ENCODE assay signal across 12 cellular contexts in genomic region chr10:110392860-110393732, GRCh38.
DNase-seq lines count a peak whose midpoint lies in the region; ATAC-seq, FAIRE-seq and TF ChIP-seq lines count a peak whose summit lies in the region.
"Had no signal": no experiment of that assay in that cellular context is flagged by ENCODE, and none has a peak within 500 bp of the region (broad histone marks: within the 10 kb centered on the region; RNA-seq: fewer than 3 reads in every experiment).

No MANE protein-coding gene starts in this region.

- peaks cover 66% of the 10 kb centered on the region for H3K4me1 ChIP-seq in A549
- H3K4me1 ChIP-seq in GM23338 (ENCODE audit: insufficient read depth): peaks cover 8% of the 10 kb centered on the region
- H3K4me1 ChIP-seq in K562 (replicated peaks in 1 of 2; ENCODE audit: control insufficient read depth in 2 of 2, insufficient read depth in 2 of 2, low read length in 2 of 2): peaks cover 0 to 18% of the 10 kb centered on the region in 2 experiments; a peak in 4 of 5 replicates
- no peaks in the 10 kb centered on the region for H3K4me1 ChIP-seq in HAP-1

- H3K9me3 Mint-ChIP-seq in GM23338: no peaks in the 10 kb centered on the region
- no peaks in the 10 kb centered on the region for H3K9me3 Mint-ChIP-seq in mesothelial cell of epicardium
- H3K9me3 Mint-ChIP-seq: activated naive CD4-positive, alpha-beta T cell treated with anti-CD3 and anti-CD28 coated beads for 36 hours had no signal

- H3K36me3 Mint-ChIP-seq in GM23338 (ENCODE audit: low read depth) (no peaks in the 10 kb centered on the region; the same call in 2 of the 3 replicates), mesothelial cell of epicardium (no peaks in the 10 kb centered on the region)

- BruUV-seq in K562 (replicated peaks; lab: Mats Ljungman, UMichigan): no TSS peak

- 81% methylated on average over 17 of the region's 19 CpGs for WGBS in A549 (ENCODE audit: missing lambda C conversion rate)
- WGBS in K562 (ENCODE audit: insufficient coverage, low coverage, missing lambda C conversion rate): 29% methylated on average over 11 of the region's 19 CpGs

- FAIRE-seq in A549 (lab: Jason Lieb, UNC): no peak
- no peak for FAIRE-seq in K562 (lab: Jason Lieb, UNC)

- POLR2A ChIA-PET in A549 (lab: Yijun Ruan, JAX): no interaction called here
- POLR2A ChIA-PET in K562 (lab: Yijun Ruan, JAX): no interaction called here

- no peaks in the 10 kb centered on the region for H3K36me3 ChIP-seq in GM23338 (ENCODE audit: insufficient read depth)
- no peaks in the 10 kb centered on the region for H3K36me3 ChIP-seq in K562 (ENCODE audit: control insufficient read depth, insufficient read depth, low read length)
- H3K36me3 ChIP-seq in HAP-1 (replicated peaks): no peaks in the 10 kb centered on the region

- in situ Hi-C loops in K562 (cut with MboI): no loop called here
- in situ Hi-C loops in HAP-1 (cut with MboI; ENCODE audit: low sequenced_read_pairs): no loop called here

- no peaks in the 10 kb centered on the region for H3K9me1 ChIP-seq in K562 (ENCODE audit: control insufficient read depth, insufficient read depth, low read length)

- TF ChIP-seq EP300 in A549 (IDR thresholded peaks at IDR 0.05) (no peak), K562 (IDR thresholded peaks at IDR 0.05; ENCODE audit: low read length) (no peak)

- DNase-seq in A549 (ENCODE audit: low read depth in 1 of 2, low spot score in 1 of 2) (no peak), GM23338 (ENCODE audit: low spot score) (peak; percentile 11), K562 (ENCODE audit: extremely low read depth in 1 of 4, low spot score in 3 of 4) (no peak), mesothelial cell of epicardium (ENCODE audit: low spot score in 2 of 2, unreplicated experiment in 2 of 2) (no peak), globus pallidus (ENCODE audit: low spot score) (no peak), HUDEP-2 (lab: John Stamatoyannopoulos, UW; ENCODE audit: unreplicated experiment in 76 of 76) (no peak), HAP-1 (ENCODE audit: low spot score in 2 of 2) (no peak), DMS53 treated with DMSO at 0.1 percent for 48 hours (lab: John Stamatoyannopoulos, UW; ENCODE audit: unreplicated experiment) (no peak)
- DNase-seq: activated naive CD4-positive, alpha-beta T cell treated with anti-CD3 and anti-CD28 coated beads for 36 hours; DMS53; NCI-H2029 treated with DMSO at 0.1 percent for 48 hours; T-helper 1 cell had no signal

- CTCF ChIA-PET in A549 (lab: Yijun Ruan, JAX) (interaction anchor here (11.0 kb wide), 1 partner anchor 39 kb away, joined by 70 read pairs; no protein-coding TSS in a partner anchor), K562 (lab: Yijun Ruan, JAX; ENCODE audit: low intra/inter-chr PET ratio) (interaction anchor here (0.7 kb wide), 1 partner anchor 29 kb away, joined by 3 read pairs; no protein-coding TSS in a partner anchor)

- H2AFZ ChIP-seq in GM23338 (peak overlapping the region; percentile 98), K562 (ENCODE audit: low read depth, low read length) (no peak overlapping the region)

- peak overlapping the region; percentile 50 for H3K27ac Mint-ChIP-seq in GM23338
- peak overlapping the region; percentile 59 for H3K27ac Mint-ChIP-seq in mesothelial cell of epicardium
- H3K27ac Mint-ChIP-seq: activated naive CD4-positive, alpha-beta T cell treated with anti-CD3 and anti-CD28 coated beads for 36 hours had no signal

- H4K20me1 ChIP-seq in GM23338 (replicated peaks; ENCODE audit: insufficient read depth): no peaks in the 10 kb centered on the region
- H4K20me1 ChIP-seq in K562 (replicated peaks; ENCODE audit: control insufficient read depth, insufficient read depth, low read length): no peaks in the 10 kb centered on the region; the same call in 1 of the 2 replicates

- H3K4me2 ChIP-seq in A549: peak overlapping the region; percentile 34; the same call in 2 of the 3 replicates
- 0 out of 2 replicates have a peak overlapping the region, but pooled peaks have one; percentile 26 for H3K4me2 ChIP-seq in GM23338
- no peak overlapping the region for H3K4me2 ChIP-seq in K562 (ENCODE audit: insufficient read depth, low read length)

- H3K9me3 ChIP-seq in A549 (no peaks in the 10 kb centered on the region), K562 (replicated peaks; ENCODE audit: control insufficient read depth, insufficient read depth, low read depth, low read length) (no peaks in the 10 kb centered on the region), HAP-1 (no peaks in the 10 kb centered on the region)

- H3K79me2 ChIP-seq in GM23338 (replicated peaks; ENCODE audit: insufficient read depth): no peaks in the 10 kb centered on the region
- no peaks in the 10 kb centered on the region for H3K79me2 ChIP-seq in K562 (ENCODE audit: control insufficient read depth, insufficient read depth, low read length)

- H3K9ac ChIP-seq in K562 (ENCODE audit: insufficient read depth in 1 of 2, low read depth in 2 of 2, low read length in 2 of 2): no peak overlapping the region

- ATAC-seq in A549: 0 out of 6 replicates have a peak, but pooled peaks of 1 of the 2 experiments have one; percentile 1
- peak; percentile 35 for ATAC-seq in GM23338
- ATAC-seq in K562: no peak

- no peaks in the 10 kb centered on the region for H3F3A ChIP-seq in GM23338 (replicated peaks; ENCODE audit: low read depth)

- TF ChIP-seq POLR2A in A549 (IDR thresholded peaks at IDR 0.05; ENCODE audit: low read length): no peak
- TF ChIP-seq POLR2A in K562 (conservative IDR thresholded peaks at IDR 0.05): no peak

- no peak overlapping the region for H3K4me3 ChIP-seq in A549
- H3K4me3 ChIP-seq in GM23338: no peak overlapping the region
- H3K4me3 ChIP-seq in K562: no peak overlapping the region
- no peak overlapping the region for H3K4me3 ChIP-seq in HAP-1

- intact Hi-C loops in K562 (cut with micrococcal nuclease): no loop called here

- TF ChIP-seq RAD21 in A549 (conservative IDR thresholded peaks at IDR 0.05 in 1 of 2, IDR thresholded peaks at IDR 0.05 in 1 of 2): no peak
- no peak for TF ChIP-seq RAD21 in K562 (CRISPR knock-in tag; conservative IDR thresholded peaks at IDR 0.05 in 1 of 2, IDR thresholded peaks at IDR 0.05 in 1 of 2)

- H3K27me3 ChIP-seq in GM23338 (ENCODE audit: insufficient read depth): no peaks in the 10 kb centered on the region
- peaks cover 2 to 38% of the 10 kb centered on the region in 2 experiments; a peak in 3 of 5 replicates for H3K27me3 ChIP-seq in K562 (ENCODE audit: control insufficient read depth in 2 of 2, insufficient read depth in 2 of 2, low read length in 2 of 2)
- no peaks in the 10 kb centered on the region for H3K27me3 ChIP-seq in HAP-1 (ENCODE audit: low read depth)

- H3K9me2 ChIP-seq in GM23338 (ENCODE audit: insufficient read depth): no peaks in the 10 kb centered on the region

- TF ChIP-seq CTCF in A549 (IDR thresholded peaks at IDR 0.05): no peak
- no peak for TF ChIP-seq CTCF in GM23338 (conservative IDR thresholded peaks at IDR 0.05; ENCODE audit: low read depth in 2 of 2)
- no peak for TF ChIP-seq CTCF in K562 (IDR thresholded peaks at IDR 0.05 in 2 of 3, conservative IDR thresholded peaks at IDR 0.05 in 1 of 3; ENCODE audit: insufficient read depth in 2 of 3, low read depth in 1 of 3, low read length in 3 of 3)
- TF ChIP-seq CTCF in mesothelial cell of epicardium (IDR thresholded peaks at IDR 0.05; ENCODE audit: unreplicated experiment): no peak

- H3K4me3 Mint-ChIP-seq in GM23338 (no peak overlapping the region), mesothelial cell of epicardium (no peak overlapping the region)
- H3K4me3 Mint-ChIP-seq: activated naive CD4-positive, alpha-beta T cell treated with anti-CD3 and anti-CD28 coated beads for 36 hours had no signal

- H3K27me3 Mint-ChIP-seq in GM23338 (ENCODE audit: insufficient read depth, low read depth, poor library complexity): peaks cover 11% of the 10 kb centered on the region
- H3K27me3 Mint-ChIP-seq in mesothelial cell of epicardium (ENCODE audit: low read depth): no peaks in the 10 kb centered on the region

- H3K27ac ChIP-seq in A549 (peak overlapping the region; percentile 99), GM23338 (ENCODE audit: low read depth) (no peak overlapping the region), K562 (ENCODE audit: extremely low read depth, low read depth, low read length) (no peak overlapping the region)

- H3K4me1 Mint-ChIP-seq in GM23338 (peaks cover 26% of the 10 kb centered on the region), mesothelial cell of epicardium (peaks cover 29% of the 10 kb centered on the region)

TF ChIP-seq in A549, 52 proteins besides CTCF, POLR2A, EP300 and RAD21 (continues in another document):
- TF ChIP-seq CEBPB (IDR thresholded peaks at IDR 0.05) (peak; percentile 84 to 96; a peak in 3 of 4 replicates), CBX8 (IDR thresholded peaks at IDR 0.05) (no peak), HOXB5 (CRISPR knock-in tag; IDR thresholded peaks at IDR 0.05) (peak; percentile 74; the same call in 1 of the 2 replicates), PHF8 (IDR thresholded peaks at IDR 0.05; ENCODE audit: borderline replicate concordance, low read depth) (no peak)
- TF ChIP-seq, protein P1, sequence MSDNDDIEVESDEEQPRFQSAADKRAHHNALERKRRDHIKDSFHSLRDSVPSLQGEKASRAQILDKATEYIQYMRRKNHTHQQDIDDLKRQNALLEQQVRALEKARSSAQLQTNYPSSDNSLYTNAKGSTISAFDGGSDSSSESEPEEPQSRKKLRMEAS (IDR thresholded peaks at IDR 0.05): peak; percentile 62; the same call in 1 of the 2 replicates

TF ChIP-seq in GM23338, 12 proteins besides CTCF, POLR2A, EP300 and RAD21:
- TF ChIP-seq NANOG (IDR thresholded peaks at IDR 0.05; ENCODE audit: borderline replicate concordance) (no peak), EZH2 (IDR thresholded peaks at IDR 0.05; ENCODE audit: low read depth, unreplicated experiment) (no peak), ZNF331 (CRISPR knock-in tag; IDR thresholded peaks at IDR 0.05; ENCODE audit: low read depth) (no peak), ZNF114 (CRISPR knock-in tag; IDR thresholded peaks at IDR 0.05) (no peak), STAT1 (IDR thresholded peaks at IDR 0.05; ENCODE audit: unreplicated experiment) (no peak)
TF ChIP-seq in GM23338: peak in this region for 0.

TF ChIP-seq in K562, 482 proteins besides CTCF, POLR2A, EP300 and RAD21 (continues in another document):
- TF ChIP-seq EGR1 (conservative IDR thresholded peaks at IDR 0.05): peak; percentile 22; the same call in 1 of the 2 replicates
- TF ChIP-seq, protein P2, sequence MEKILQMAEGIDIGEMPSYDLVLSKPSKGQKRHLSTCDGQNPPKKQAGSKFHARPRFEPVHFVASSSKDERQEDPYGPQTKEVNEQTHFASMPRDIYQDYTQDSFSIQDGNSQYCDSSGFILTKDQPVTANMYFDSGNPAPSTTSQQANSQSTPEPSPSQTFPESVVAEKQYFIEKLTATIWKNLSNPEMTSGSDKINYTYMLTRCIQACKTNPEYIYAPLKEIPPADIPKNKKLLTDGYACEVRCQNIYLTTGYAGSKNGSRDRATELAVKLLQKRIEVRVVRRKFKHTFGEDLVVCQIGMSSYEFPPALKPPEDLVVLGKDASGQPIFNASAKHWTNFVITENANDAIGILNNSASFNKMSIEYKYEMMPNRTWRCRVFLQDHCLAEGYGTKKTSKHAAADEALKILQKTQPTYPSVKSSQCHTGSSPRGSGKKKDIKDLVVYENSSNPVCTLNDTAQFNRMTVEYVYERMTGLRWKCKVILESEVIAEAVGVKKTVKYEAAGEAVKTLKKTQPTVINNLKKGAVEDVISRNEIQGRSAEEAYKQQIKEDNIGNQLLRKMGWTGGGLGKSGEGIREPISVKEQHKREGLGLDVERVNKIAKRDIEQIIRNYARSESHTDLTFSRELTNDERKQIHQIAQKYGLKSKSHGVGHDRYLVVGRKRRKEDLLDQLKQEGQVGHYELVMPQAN (IDR thresholded peaks at IDR 0.05; ENCODE audit: borderline replicate concordance): no peak

Comparison
In these comparisons a context has a peak if more than half of its experiments do, and no peak if none do; other contexts are left out.
1. H3K27ac ChIP-seq: peak in A549 (2 of 2); none in GM23338 (single experiment) and K562 (single experiment).